In genomic region chr3:14861451-14862302, GRCh38 we compare ENCODE assay signal across 20 cellular contexts. TPM values are rescaled to one million over a fixed set of nuclear protein-coding genes. Genes with fewer than 3 reads are reported as not detected.
A peak's percentile ranks its signal among the peaks of the same experiment; 100 is the strongest.
DNase-seq lines count a peak whose midpoint lies in the region; ATAC-seq and TF ChIP-seq lines count a peak whose summit lies in the region.
"Had no signal": no experiment of that assay in that cellular context is flagged by ENCODE, and none has a peak within 500 bp of the region (broad histone marks: within the 10 kb centered on the region; RNA-seq: fewer than 3 reads in every experiment).

No MANE protein-coding gene starts in this region.

- TF ChIP-seq EP300 in esophagus muscularis mucosa (IDR thresholded peaks at IDR 0.05): no peak

- H3K27ac ChIP-seq in esophagus muscularis mucosa (replicated peaks in 1 of 4): peak overlapping the region; percentile 11 to 58 (median 32)
- peak overlapping the region; percentile 32 for H3K27ac ChIP-seq in subcutaneous abdominal adipose tissue (ENCODE audit: low read depth, low read length)

- TF ChIP-seq CTCF in NB4 (IDR thresholded peaks at IDR 0.05; ENCODE audit: low read depth, low read length) (no peak), esophagus muscularis mucosa (IDR thresholded peaks at IDR 0.05) (no peak), mucosa of descending colon (IDR thresholded peaks at IDR 0.05) (no peak)

- no peaks in the 10 kb centered on the region for H3K9me3 ChIP-seq in esophagus muscularis mucosa
- no peaks in the 10 kb centered on the region for H3K9me3 ChIP-seq in mucosa of descending colon
- H3K9me3 ChIP-seq in subcutaneous abdominal adipose tissue (ENCODE audit: control insufficient read depth in 5 of 5, low read length in 5 of 5): no peaks in the 10 kb centered on the region
- H3K9me3 ChIP-seq: BE2C had no signal

- H3K27me3 ChIP-seq in esophagus muscularis mucosa (no peaks in the 10 kb centered on the region), subcutaneous abdominal adipose tissue (ENCODE audit: control insufficient read depth in 5 of 5, insufficient read depth in 4 of 5, low read length in 5 of 5) (peaks cover 0 to 3% (median 0%) of the 10 kb centered on the region in 5 donors)
- H3K27me3 ChIP-seq: BE2C, tibial nerve had no signal

- peak overlapping the region in 1 of 5 donors; percentile 58 for H3K9ac ChIP-seq in subcutaneous abdominal adipose tissue (ENCODE audit: low read length in 5 of 5)

- ATAC-seq in mucosa of descending colon: peak; percentile 24
- ATAC-seq: stimulated activated memory B cell treated with anti-CD40 and anti-IgM and Interleukin-4, amounts not matched to agents 10 μg/mL and 1 μg/mL and 100 μg/mL, for 72 hours had no signal

- no peak overlapping the region for H3K4me3 ChIP-seq in NB4 (ENCODE audit: low read depth, low read length)
- H3K4me3 ChIP-seq in esophagus muscularis mucosa: no peak overlapping the region
- no peak overlapping the region for H3K4me3 ChIP-seq in mucosa of descending colon
- peak overlapping the region in 1 of 5 donors; percentile 29 for H3K4me3 ChIP-seq in subcutaneous abdominal adipose tissue (ENCODE audit: low read depth in 1 of 5, low read length in 5 of 5)
- H3K4me3 ChIP-seq: tibial nerve had no signal

- TF ChIP-seq POLR2A in NB4 (IDR thresholded peaks at IDR 0.05; ENCODE audit: extremely low read depth, insufficient read length) (no peak), esophagus muscularis mucosa (IDR thresholded peaks at IDR 0.05; ENCODE audit: low read depth) (no peak)

- peaks cover 0 to 20% (median 7%) of the 10 kb centered on the region in 4 donors for H3K36me3 ChIP-seq in esophagus muscularis mucosa
- no peaks in the 10 kb centered on the region for H3K36me3 ChIP-seq in mucosa of descending colon (ENCODE audit: low read depth)
- H3K36me3 ChIP-seq in subcutaneous abdominal adipose tissue (ENCODE audit: control insufficient read depth in 5 of 5, insufficient read depth in 5 of 5, low read length in 5 of 5): peaks cover 0 to 19% (median 14%) of the 10 kb centered on the region in 5 donors
- H3K36me3 ChIP-seq: BE2C had no signal

- DNase-seq in NB4 (ENCODE audit: low read depth): peak; percentile 45
- no peak for DNase-seq in esophagus muscularis mucosa (ENCODE audit: extremely low spot score)
- no peak for DNase-seq in mucosa of descending colon
- no peak for DNase-seq in activated CD4-positive, alpha-beta T cell treated with anti-CD3 and anti-CD28 coated beads, Interleukin-2, amount 50 U/mL, for 4 hours
- DNase-seq in AG08395 (ENCODE audit: low spot score): no peak
- DNase-seq in AG08396 (ENCODE audit: low spot score): no peak
- DNase-seq: activated CD4-positive, alpha-beta T cell treated with anti-CD3 and anti-CD28 coated beads, Interleukin-2, amount 10 ng/mL, durations not matched to agents 7 days and 5 days; activated naive CD4-positive, alpha-beta T cell; BE2C; effector memory CD4-positive, alpha-beta T cell; hippocampal formation; KBM-7; mesendoderm; NCI-H2029; NCI-H446 treated with DMSO at 0.1 percent for 48 hours; stimulated activated CD4-positive, alpha-beta T cell treated with anti-CD3 and anti-CD28 coated beads, Interleukin-15, amount 100 ng/mL, for 24 hours had no signal

- 67% methylated on average over 6 of the region's 8 CpGs for WGBS in esophagus muscularis mucosa

- peaks cover 25 to 38% (median 32%) of the 10 kb centered on the region in 4 donors for H3K4me1 ChIP-seq in esophagus muscularis mucosa
- H3K4me1 ChIP-seq in mucosa of descending colon (ENCODE audit: low read depth): no peaks in the 10 kb centered on the region
- H3K4me1 ChIP-seq in subcutaneous abdominal adipose tissue (ENCODE audit: control insufficient read depth in 5 of 5, insufficient read depth in 5 of 5, low read length in 5 of 5): peaks cover 8 to 44% (median 31%) of the 10 kb centered on the region in 5 donors
- H3K4me1 ChIP-seq: BE2C had no signal

- intact Hi-C loops in esophagus muscularis mucosa (cut with DNase I): no loop called here
- intact Hi-C loops in mucosa of descending colon (cut with DNase I, micrococcal nuclease): no loop called here

RNA-seq across cellular contexts. Expression of gene FGD5, which starts 42.9 kb away (rescaled TPM):
- total RNA-seq in esophagus muscularis mucosa: 10 to 100 TPM; 15.4 to 21.1 (median 16.1) TPM
- total RNA-seq in mucosa of descending colon: 10 to 100 TPM in 1 of 3 donors, 1 to 10 TPM in 2; 6.1 to 15.1 (median 9.2) TPM
- total RNA-seq: natural killer cell treated with Interleukin-12 subunit alpha and Interleukin-12 subunit beta and Interleukin-15 and Interleukin-18, amount 100 ng/mL, for 72 hours had no signal
